Comparison of ENCODE assay signal across 8 cellular contexts in genomic region chr11:45333506-45333971, GRCh38. TPM values are rescaled to one million over a fixed set of nuclear protein-coding genes. Genes with fewer than 3 reads are reported as not detected.
DNase-seq lines count a peak whose midpoint lies in the region; ATAC-seq and TF ChIP-seq lines count a peak whose summit lies in the region.

No MANE protein-coding gene starts in this region.

- H3K9ac ChIP-seq in muscle layer of colon (ENCODE audit: low read length), result no peak overlapping the region

- no peak for TF ChIP-seq CTCF in coronary artery (IDR thresholded peaks at IDR 0.05)

- ATAC-seq in GM19324 (IDR thresholded peaks at IDR 0.05; ENCODE audit: low FRiP score, unreplicated experiment) (no peak), GM18498 (IDR thresholded peaks at IDR 0.05; ENCODE audit: unreplicated experiment) (no peak)

- DNase-seq in DMS53 treated with DMSO at 0.1 percent for 48 hours (lab: John Stamatoyannopoulos, UW; ENCODE audit: unreplicated experiment) (peak; percentile 45), NCI-H1048 (lab: John Stamatoyannopoulos, UW) (peak; percentile 63), coronary artery (ENCODE audit: low spot score) (no peak), posterior vena cava (ENCODE audit: low spot score) (no peak), NOMO-1 treated with DMSO at 0.1 percent for 48 hours (lab: John Stamatoyannopoulos, UW; ENCODE audit: unreplicated experiment) (no peak)

- no peaks in the 10 kb centered on the region for H3K36me3 ChIP-seq in muscle layer of colon (ENCODE audit: insufficient read depth, low read length)

- H3K4me3 ChIP-seq in coronary artery (peak overlapping the region; percentile 55), muscle layer of colon (ENCODE audit: low read depth in 1 of 2, low read length in 2 of 2) (peak overlapping the region in 1 of 2 donors; percentile 9)

- H3K27me3 ChIP-seq in muscle layer of colon (ENCODE audit: control insufficient read depth in 1 of 2, insufficient read depth in 2 of 2, low read length in 2 of 2), result no peaks in the 10 kb centered on the region

- H3K4me1 ChIP-seq in muscle layer of colon (ENCODE audit: insufficient read depth, low read length), result peaks cover 6% of the 10 kb centered on the region

- no peaks in the 10 kb centered on the region for H3K9me3 ChIP-seq in muscle layer of colon (ENCODE audit: low read length)

- H3K27ac ChIP-seq in coronary artery (peak overlapping the region; percentile 68 to 83), muscle layer of colon (ENCODE audit: low read depth, low read length) (peak overlapping the region; percentile 25)

- intact Hi-C loops in posterior vena cava (cut with DNase I), result loop anchor here (2.0 to 10.0 kb wide), 4 partner anchors 223 to 409 kb away; no protein-coding TSS in a partner anchor

RNA-seq across cellular contexts. Expression of gene SYT13, which starts 47.4 kb away (rescaled TPM):
- total RNA-seq in posterior vena cava, result under 1 TPM in 1 of 2 donors, not detected in 1; 0.09 TPM

Comparison
In these comparisons a context has a peak if more than half of its experiments do, and no peak if none do; other contexts are left out.
1. DNase-seq: peak in DMS53 treated with DMSO at 0.1 percent for 48 hours (single experiment) and NCI-H1048 (single experiment); none in coronary artery (single experiment), posterior vena cava (single experiment) and NOMO-1 treated with DMSO at 0.1 percent for 48 hours (single experiment).